In the genomic region with DNA sequence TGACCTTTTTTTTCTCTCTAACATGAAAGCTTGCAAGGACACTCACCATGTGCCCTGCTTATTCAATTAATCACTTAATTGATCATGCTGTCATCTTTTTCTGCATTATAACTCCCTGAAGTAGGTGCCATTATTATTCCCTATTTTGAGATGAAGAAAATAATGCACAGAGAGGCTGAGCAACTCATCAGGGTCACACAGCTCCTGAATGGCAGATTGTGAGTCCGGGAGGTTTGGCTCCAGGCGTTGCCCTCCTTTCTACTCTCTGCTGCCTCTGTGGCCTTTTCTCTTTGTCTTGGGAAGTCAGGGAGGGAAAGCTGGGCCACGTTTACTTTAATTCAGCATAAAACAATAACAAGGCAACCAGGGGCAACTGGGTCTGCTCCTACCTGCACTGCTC, we compare ENCODE assay signal across 19 cellular contexts.
"Had no signal": no experiment of that assay in that cellular context is flagged by ENCODE, and none has a peak within 500 bp of the region (broad histone marks: within the 10 kb centered on the region; RNA-seq: fewer than 3 reads in every experiment).

No MANE protein-coding gene starts in this region.

- H3K9me3 ChIP-seq: esophagus squamous epithelium, gastroesophageal sphincter, left ventricle myocardium inferior, lower lobe of right lung, neutrophil, testis, tibial nerve had no signal

- H3K27ac Mint-ChIP-seq: immature natural killer cell; memory B cell; naive B cell; stimulated activated effector memory CD8-positive, alpha-beta T cell treated with anti-CD3 and anti-CD28 coated beads, Interleukin-12 subunit alpha, Interleukin-12 subunit beta, amount 100 ng/mL, for 72 hours; stimulated activated naive CD8-positive, alpha-beta T cell treated with anti-CD3 and anti-CD28 coated beads, Interleukin-15, Interleukin-2, amounts not matched to agents 100 ng/mL and 50 ng/mL, for 24 hours had no signal

- H3K36me3 ChIP-seq: esophagus squamous epithelium, gastroesophageal sphincter, left ventricle myocardium inferior, lower lobe of right lung, neutrophil, tibial nerve had no signal

- DNase-seq: dermis blood vessel endothelial cell; esophagus squamous epithelium; foreskin fibroblast; immature natural killer cell; left ventricle myocardium inferior; lower lobe of right lung; midbrain; naive B cell; posterior cingulate gyrus; small intestine; stimulated activated CD4-positive, alpha-beta T cell treated with anti-CD3 and anti-CD28 coated beads, Interleukin-4, amount 100 ng/mL, for 1 hour; stimulated activated CD8-positive, alpha-beta memory T cell treated with anti-CD3 and anti-CD28 coated beads, Interleukin-4, amount 100 ng/mL, for 48 hours; testis had no signal

- H3K4me3 ChIP-seq: esophagus squamous epithelium, gastroesophageal sphincter, left ventricle myocardium inferior, lower lobe of right lung, testis, tibial nerve had no signal

- H3K27ac ChIP-seq: esophagus squamous epithelium, gastroesophageal sphincter, left ventricle myocardium inferior, lower lobe of right lung, neutrophil, testis, tibial nerve had no signal

- H3K27me3 ChIP-seq: esophagus squamous epithelium, gastroesophageal sphincter, neutrophil, testis, tibial nerve had no signal

- H3K9me3 Mint-ChIP-seq: immature natural killer cell; memory B cell; stimulated activated effector memory CD8-positive, alpha-beta T cell treated with anti-CD3 and anti-CD28 coated beads, Interleukin-12 subunit alpha, Interleukin-12 subunit beta, amount 100 ng/mL, for 72 hours; stimulated activated naive CD8-positive, alpha-beta T cell treated with anti-CD3 and anti-CD28 coated beads, Interleukin-15, Interleukin-2, amounts not matched to agents 100 ng/mL and 50 ng/mL, for 24 hours had no signal

- ATAC-seq: gastroesophageal sphincter; lower lobe of right lung; stimulated activated effector memory CD8-positive, alpha-beta T cell treated with anti-CD3 and anti-CD28 coated beads, Interleukin-12 subunit alpha, Interleukin-12 subunit beta, amount 100 ng/mL, for 72 hours had no signal

- H3K27me3 Mint-ChIP-seq: stimulated activated naive CD8-positive, alpha-beta T cell treated with anti-CD3 and anti-CD28 coated beads, Interleukin-15, Interleukin-2, amounts not matched to agents 100 ng/mL and 50 ng/mL, for 24 hours had no signal

- H3K4me3 Mint-ChIP-seq: immature natural killer cell; memory B cell; naive B cell; stimulated activated effector memory CD8-positive, alpha-beta T cell treated with anti-CD3 and anti-CD28 coated beads, Interleukin-12 subunit alpha, Interleukin-12 subunit beta, amount 100 ng/mL, for 72 hours; stimulated activated naive CD8-positive, alpha-beta T cell treated with anti-CD3 and anti-CD28 coated beads, Interleukin-15, Interleukin-2, amounts not matched to agents 100 ng/mL and 50 ng/mL, for 24 hours had no signal

- H3K36me3 Mint-ChIP-seq: immature natural killer cell; memory B cell; naive B cell; stimulated activated effector memory CD8-positive, alpha-beta T cell treated with anti-CD3 and anti-CD28 coated beads, Interleukin-12 subunit alpha, Interleukin-12 subunit beta, amount 100 ng/mL, for 72 hours had no signal
